In genomic region chr16:62190426-62190825, GRCh38 we compare ENCODE assay signal across 8 cellular contexts.
DNase-seq lines count a peak whose midpoint lies in the region; ATAC-seq and FAIRE-seq lines count a peak whose summit lies in the region.

No MANE protein-coding gene starts in this region.

- FAIRE-seq in endometrium (lab: Jason Lieb, UNC): peak; percentile 21

- no peak for ATAC-seq in GM21423 (IDR thresholded peaks at IDR 0.05; ENCODE audit: unreplicated experiment)

- DNase-seq in NCI-H2171 treated with DMSO at 0.1 percent for 48 hours (lab: John Stamatoyannopoulos, UW) (peak; percentile 1), NCI-H2171 (lab: John Stamatoyannopoulos, UW) (no peak), NCI-H69 (lab: John Stamatoyannopoulos, UW) (peak; percentile 63), renal cortical epithelial cell (ENCODE audit: low read depth) (peak; percentile 19), EL (no peak), NCI-H187 (lab: John Stamatoyannopoulos, UW) (no peak)

Comparison
In these comparisons a context has a peak if more than half of its experiments do, and no peak if none do; other contexts are left out.
1. DNase-seq: peak in NCI-H2171 treated with DMSO at 0.1 percent for 48 hours (single experiment), NCI-H69 (single experiment) and renal cortical epithelial cell (single experiment); none in NCI-H2171 (single experiment), EL (single experiment) and NCI-H187 (0 of 2).